In the genomic region with DNA sequence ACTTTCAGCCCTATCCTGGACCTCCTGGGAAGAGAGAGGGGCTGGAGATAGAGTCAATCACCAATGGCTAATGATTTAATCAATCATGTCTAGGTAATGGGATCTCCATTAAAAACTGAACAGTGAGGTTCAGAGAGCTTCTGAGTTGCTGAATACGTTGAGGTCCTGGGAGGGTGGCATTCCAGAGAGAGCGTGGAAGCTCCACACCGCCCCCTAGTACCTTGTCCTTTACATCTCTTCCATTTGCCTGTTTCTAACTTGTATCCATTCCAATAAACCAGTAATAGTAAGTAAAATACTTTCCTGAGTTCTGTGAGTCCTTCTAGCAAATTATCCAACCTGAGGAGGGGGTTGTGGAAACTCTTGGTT, we compare ENCODE assay signal across 9 cellular contexts.
DNase-seq lines count a peak whose midpoint lies in the region; ATAC-seq and TF ChIP-seq lines count a peak whose summit lies in the region.
"Had no signal": no experiment of that assay in that cellular context is flagged by ENCODE, and none has a peak within 500 bp of the region (broad histone marks: within the 10 kb centered on the region; RNA-seq: fewer than 3 reads in every experiment).

No MANE protein-coding gene starts in this region.

- BruUV-seq in mammary epithelial cell (replicated peaks; lab: Mats Ljungman, UMichigan): no TSS peak

- H3K4me1 ChIP-seq in Loucy (ENCODE audit: insufficient read depth, low read length, poor library complexity, severe bottlenecking): peaks cover 68% of the 10 kb centered on the region
- peaks cover 12% of the 10 kb centered on the region for H3K4me1 ChIP-seq in mammary epithelial cell (ENCODE audit: insufficient read depth, low read length)
- peaks cover 11 to 18% of the 10 kb centered on the region in 2 experiments for H3K4me1 ChIP-seq in trophoblast cell (ENCODE audit: control insufficient read depth in 1 of 2, insufficient read depth in 2 of 2, low read length in 2 of 2)
- H3K4me1 ChIP-seq in mucosa of descending colon (ENCODE audit: low read depth): peaks cover 35% of the 10 kb centered on the region

- H2BK12ac ChIP-seq in trophoblast cell (ENCODE audit: low read length): no peak overlapping the region

- H3K27me3 ChIP-seq in Loucy (ENCODE audit: insufficient read depth, low read length, poor library complexity, severe bottlenecking) (no peaks in the 10 kb centered on the region), mammary epithelial cell (ENCODE audit: insufficient read depth, low read length) (no peaks in the 10 kb centered on the region), trophoblast cell (ENCODE audit: insufficient read depth, low read length) (no peaks in the 10 kb centered on the region)

- no peak overlapping the region for H4K91ac ChIP-seq in trophoblast cell (ENCODE audit: low read depth, low read length)

- H3K4me2 ChIP-seq in Loucy (ENCODE audit: low read depth, low read length, poor library complexity, severe bottlenecking) (no peak overlapping the region), mammary epithelial cell (ENCODE audit: insufficient read depth, low read depth, low read length) (no peak overlapping the region), trophoblast cell (ENCODE audit: low read length) (no peak overlapping the region)

- H4K12ac ChIP-seq in trophoblast cell (ENCODE audit: low read depth, low read length): no peak overlapping the region

- H3K9me3 ChIP-seq in Loucy (ENCODE audit: insufficient read depth, low read depth, low read length): no peaks in the 10 kb centered on the region
- H3K9me3 ChIP-seq in mammary epithelial cell (replicated peaks; ENCODE audit: insufficient read depth, low read length): no peaks in the 10 kb centered on the region
- H3K9me3 ChIP-seq in trophoblast cell (ENCODE audit: insufficient read depth, low read depth, low read length): no peaks in the 10 kb centered on the region
- H3K9me3 ChIP-seq in mucosa of descending colon: no peaks in the 10 kb centered on the region

- WGBS in mammary epithelial cell (ENCODE audit: low coverage, missing lambda C conversion rate): 45% methylated on average over 3 of the region's 3 CpGs
- no CpG with 5 or more reads among the region's 3 CpGs for WGBS in trophoblast cell (ENCODE audit: extremely low coverage, insufficient coverage, insufficient read length)

- TF ChIP-seq CTCF in Loucy (conservative IDR thresholded peaks at IDR 0.05; ENCODE audit: low read length) (peak; percentile 67), mammary epithelial cell (conservative IDR thresholded peaks at IDR 0.05 in 1 of 2, IDR thresholded peaks at IDR 0.05 in 1 of 2; ENCODE audit: extremely low read depth in 1 of 2, insufficient read depth in 1 of 2, low read depth in 1 of 2, low read length in 2 of 2) (peak; percentile 6 to 51), mucosa of descending colon (IDR thresholded peaks at IDR 0.05) (no peak)

- H3K79me2 ChIP-seq in Loucy (ENCODE audit: insufficient read depth, low read length) (peaks cover 26% of the 10 kb centered on the region; the same call in 1 of the 2 replicates), mammary epithelial cell (ENCODE audit: insufficient read depth, low read length) (no peaks in the 10 kb centered on the region), trophoblast cell (ENCODE audit: control insufficient read depth, insufficient read depth, low read length, poor library complexity) (peaks cover 5% of the 10 kb centered on the region)

- no peak overlapping the region for H3K23ac ChIP-seq in trophoblast cell (ENCODE audit: low read length)

- ATAC-seq in mucosa of descending colon (no peak), HG02571 (IDR thresholded peaks at IDR 0.05; ENCODE audit: unreplicated experiment) (no peak)

- intact Hi-C loops in mammary epithelial cell (cut with micrococcal nuclease): loop anchor here (5.0 to 10.0 kb wide), 2 partner anchors 305 to 383 kb away; no protein-coding TSS in a partner anchor
- intact Hi-C loops in mucosa of descending colon (cut with DNase I, micrococcal nuclease): no loop called here

- no peak overlapping the region for H4K8ac ChIP-seq in trophoblast cell (ENCODE audit: low read depth, low read length)

- H3F3A ChIP-seq in Loucy (ENCODE audit: low read depth): peaks cover 10% of the 10 kb centered on the region; the same call in 1 of the 2 replicates

- DNase-seq in NCI-H82 (lab: John Stamatoyannopoulos, UW) (peak; percentile 19), NCI-H82 treated with DMSO at 0.1 percent for 48 hours (lab: John Stamatoyannopoulos, UW; ENCODE audit: unreplicated experiment) (no peak), mammary epithelial cell (no peak), trophoblast cell (peak in 1 of 2 donors; percentile 42), mucosa of descending colon (no peak), NCI-H1436 treated with DMSO at 0.1 percent for 48 hours (lab: John Stamatoyannopoulos, UW) (no peak)
- DNase-seq: activated naive CD8-positive, alpha-beta T cell treated with anti-CD3 and anti-CD28 coated beads, Interleukin-2, amount 10 ng/mL, durations not matched to agents 7 days and 5 days had no signal

- H3K4ac ChIP-seq in trophoblast cell (ENCODE audit: low read depth, low read length): no peak overlapping the region

- H2AK5ac ChIP-seq in trophoblast cell (ENCODE audit: low read length): peak overlapping the region; percentile 53

- CTCF ChIA-PET in mammary epithelial cell (lab: Charles Lee; ENCODE audit: low non-redundant PET): no interaction called here

- no peak overlapping the region for H3K27ac ChIP-seq in mammary epithelial cell (ENCODE audit: insufficient read depth, low read depth, low read length)
- H3K27ac ChIP-seq in trophoblast cell (ENCODE audit: low read depth, low read length): no peak overlapping the region

- H4K20me1 ChIP-seq in Loucy (ENCODE audit: insufficient read depth, low read length, poor library complexity, severe bottlenecking): no peaks in the 10 kb centered on the region
- H4K20me1 ChIP-seq in mammary epithelial cell (ENCODE audit: insufficient read depth, low read length): no peaks in the 10 kb centered on the region

- H2BK120ac ChIP-seq in trophoblast cell (ENCODE audit: insufficient read depth, low read length, poor library complexity): peak overlapping the region; percentile 27

- in situ Hi-C loops in mammary epithelial cell (cut with MboI; ENCODE audit: low sequenced_read_pairs in 2 of 2): no loop called here

- peaks cover 7% of the 10 kb centered on the region for H3K79me1 ChIP-seq in trophoblast cell (ENCODE audit: low read length)

- H3K9ac ChIP-seq in Loucy (ENCODE audit: low read depth, low read length, poor library complexity, severe bottlenecking) (peak overlapping the region; percentile 42), mammary epithelial cell (ENCODE audit: insufficient read depth, low read length) (no peak overlapping the region), trophoblast cell (ENCODE audit: low read length) (no peak overlapping the region)

- no peak overlapping the region for H3K14ac ChIP-seq in trophoblast cell (ENCODE audit: low read length)

- no peak overlapping the region for H2AFZ ChIP-seq in Loucy (ENCODE audit: low read length)
- H2AFZ ChIP-seq in mammary epithelial cell (ENCODE audit: low read depth, low read length): no peak overlapping the region
- H2AFZ ChIP-seq in trophoblast cell (ENCODE audit: insufficient read depth, low read length, poor library complexity): no peak overlapping the region

- H3K9me2 ChIP-seq in Loucy (replicated peaks; ENCODE audit: low read depth, low read length): no peaks in the 10 kb centered on the region

- H3K4me3 ChIP-seq in Loucy (ENCODE audit: low read length, poor library complexity, severe bottlenecking) (no peak overlapping the region), mammary epithelial cell (replicated peaks in 1 of 3; ENCODE audit: insufficient read depth in 1 of 3, low read depth in 2 of 3, low read length in 3 of 3) (no peak overlapping the region), trophoblast cell (ENCODE audit: low read depth, low read length) (no peak overlapping the region), mucosa of descending colon (no peak overlapping the region)

- no peak overlapping the region for H3K18ac ChIP-seq in trophoblast cell (ENCODE audit: low read length)

- no peak overlapping the region for H2BK5ac ChIP-seq in trophoblast cell (ENCODE audit: low read depth, low read length, poor library complexity)

- no peaks in the 10 kb centered on the region for H3K36me3 ChIP-seq in Loucy (ENCODE audit: insufficient read depth, low read length)
- no peaks in the 10 kb centered on the region for H3K36me3 ChIP-seq in mammary epithelial cell (ENCODE audit: insufficient read depth, low read length)
- no peaks in the 10 kb centered on the region for H3K36me3 ChIP-seq in trophoblast cell (ENCODE audit: control insufficient read depth in 1 of 2, insufficient read depth in 2 of 2, low read length in 2 of 2)
- H3K36me3 ChIP-seq in mucosa of descending colon (ENCODE audit: low read depth): no peaks in the 10 kb centered on the region

- dilution Hi-C loops in mammary epithelial cell (cut with HindIII; ENCODE audit: low sequenced_read_pairs): no loop called here
